In the genomic region with DNA sequence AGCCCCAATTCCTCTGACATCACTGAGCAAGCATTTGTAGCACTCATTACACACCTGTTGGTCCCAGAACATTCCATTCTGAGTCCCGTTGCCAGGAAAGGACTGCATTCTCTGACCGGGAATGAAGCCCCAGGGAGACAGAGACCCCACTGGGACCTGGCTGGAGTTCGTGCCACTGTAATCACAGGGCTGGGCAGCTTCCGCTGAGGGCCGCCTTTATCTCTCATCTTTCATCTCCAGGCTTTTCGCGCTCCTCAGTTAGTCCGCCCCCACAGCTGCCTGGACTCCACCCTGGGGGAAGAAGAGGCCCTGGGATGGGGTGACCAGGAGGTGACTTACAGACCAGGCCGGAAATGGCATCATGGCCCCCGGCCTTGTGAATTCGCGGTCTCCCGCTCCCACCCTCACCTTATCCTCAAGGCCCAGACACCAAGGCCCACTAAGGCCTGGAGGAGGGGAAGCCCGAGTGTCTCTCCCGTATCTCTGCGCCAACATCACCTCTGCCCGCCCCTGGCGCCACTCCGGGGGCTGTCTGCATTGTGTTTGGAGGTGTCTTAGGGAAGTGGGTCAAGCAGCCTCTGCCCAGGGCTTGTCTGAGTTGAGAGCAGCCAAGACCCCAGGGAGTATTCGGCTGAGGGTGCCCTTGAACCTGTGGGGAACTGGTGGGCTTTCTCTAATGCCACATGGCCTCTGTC, we compare ENCODE assay signal across 12 cellular contexts.
DNase-seq lines count a peak whose midpoint lies in the region; ATAC-seq, FAIRE-seq and TF ChIP-seq lines count a peak whose summit lies in the region.
"Had no signal": no experiment of that assay in that cellular context is flagged by ENCODE, and none has a peak within 500 bp of the region (broad histone marks: within the 10 kb centered on the region; RNA-seq: fewer than 3 reads in every experiment).

No MANE protein-coding gene starts in this region.

- H3K36me3 ChIP-seq in keratinocyte (ENCODE audit: control insufficient read depth in 2 of 2, extremely low read depth in 1 of 2, insufficient read depth in 2 of 2, low read length in 2 of 2) = no peaks in the 10 kb centered on the region
- no peaks in the 10 kb centered on the region for H3K36me3 ChIP-seq in spleen

- peak overlapping the region; percentile 36 for H3K4me2 ChIP-seq in keratinocyte (ENCODE audit: control insufficient read depth, extremely low read depth, insufficient read depth, low read depth, low read length)

- peak overlapping the region; percentile 0 for H3K9ac ChIP-seq in keratinocyte (ENCODE audit: control insufficient read depth, extremely low read depth, insufficient read depth, low read length)

- intact Hi-C loops in spleen (cut with DNase I; ENCODE audit: low total_unique reads) = no loop called here

- peak overlapping the region; percentile 20 for H2AFZ ChIP-seq in keratinocyte (ENCODE audit: control insufficient read depth, low read length)

- ATAC-seq in HG03565 (IDR thresholded peaks at IDR 0.05; ENCODE audit: unreplicated experiment) (no peak), HG03520 (IDR thresholded peaks at IDR 0.05; ENCODE audit: unreplicated experiment) (no peak)
- ATAC-seq: activated T-cell treated with anti-CD3 and anti-CD28 coated beads, Interleukin-2, amount 50 U/mL, for 4 hours had no signal

- DNase-seq in DMS 273 (lab: John Stamatoyannopoulos, UW; ENCODE audit: unreplicated experiment) (peak; percentile 27), DMS 273 treated with DMSO at 0.1 percent for 48 hours (lab: John Stamatoyannopoulos, UW) (no peak), keratinocyte (ENCODE audit: low read depth, low spot score) (no peak), spleen (peak; percentile 51)
- no peak for DNase-seq in activated naive CD4-positive, alpha-beta T cell treated with Interleukin-2 at 50 U/mL for 16 hours
- DNase-seq: activated T-cell treated with anti-CD3 and anti-CD28 coated beads, Interleukin-2, amount 50 U/mL, for 4 hours; cortex of kidney; NCI-H1105 had no signal

- H3K9me3 ChIP-seq in keratinocyte (ENCODE audit: control insufficient read depth, low read depth, low read length) (no peaks in the 10 kb centered on the region), spleen (no peaks in the 10 kb centered on the region)

- H3K4me1 ChIP-seq in keratinocyte (ENCODE audit: control insufficient read depth, extremely low read depth, insufficient read depth, low read length) (peaks cover 16% of the 10 kb centered on the region), spleen (peaks cover 0 to 7% (median 0%) of the 10 kb centered on the region in 6 donors)

- peak; percentile 98 for FAIRE-seq in keratinocyte (lab: Jason Lieb, UNC)

- dilution Hi-C loops in keratinocyte (cut with MboI; ENCODE audit: extremely low pct_ligation_motif_present, low sequenced_read_pairs) = no loop called here

- H3K27ac ChIP-seq in VCaP = peak overlapping the region; percentile 21; the same call in 1 of the 2 replicates
- peak overlapping the region; percentile 38 for H3K27ac ChIP-seq in keratinocyte (ENCODE audit: control insufficient read depth, insufficient read depth, low read length)
- no peak overlapping the region for H3K27ac ChIP-seq in spleen
- H3K27ac ChIP-seq: 22Rv1 had no signal

- no peak for TF ChIP-seq POLR2A in spleen (IDR thresholded peaks at IDR 0.05)

- no peaks in the 10 kb centered on the region for H4K20me1 ChIP-seq in keratinocyte (ENCODE audit: control insufficient read depth, extremely low read depth, insufficient read depth, low read length)

- H3K79me2 ChIP-seq in keratinocyte (ENCODE audit: control insufficient read depth, insufficient read depth, low read length) = no peaks in the 10 kb centered on the region

- WGBS in spleen, 5 donors = 86 to 96% (median 89%) methylated on average over 18 to 20 of the region's 20 CpGs

- TF ChIP-seq CTCF in VCaP (conservative IDR thresholded peaks at IDR 0.05) (no peak), keratinocyte (optimal IDR thresholded peaks at IDR 0.05 in 1 of 3, IDR thresholded peaks at IDR 0.05 in 1 of 3, conservative IDR thresholded peaks at IDR 0.05 in 1 of 3; ENCODE audit: extremely low read depth in 1 of 3, insufficient read depth in 2 of 3, low read length in 3 of 3) (no peak), spleen (IDR thresholded peaks at IDR 0.05 in 8 of 11, conservative IDR thresholded peaks at IDR 0.05 in 3 of 11) (no peak)

- no peaks in the 10 kb centered on the region for H3K9me1 ChIP-seq in keratinocyte (ENCODE audit: control insufficient read depth, extremely low read depth, insufficient read depth, low read length)

- H3K4me3 ChIP-seq in keratinocyte (ENCODE audit: control insufficient read depth in 2 of 3, extremely low read depth in 1 of 3, insufficient read depth in 2 of 3, low read depth in 1 of 3, low read length in 3 of 3) = no peak overlapping the region
- H3K4me3 ChIP-seq in spleen = no peak overlapping the region

- no peaks in the 10 kb centered on the region for H3K27me3 ChIP-seq in keratinocyte (ENCODE audit: control insufficient read depth, extremely low read depth, insufficient read depth, low read length)
- peaks cover 0 to 4% (median 0%) of the 10 kb centered on the region in 7 donors for H3K27me3 ChIP-seq in spleen (replicated peaks in 1 of 7)

Comparison
In these comparisons a context has a peak if more than half of its experiments do, and no peak if none do; other contexts are left out.
1. DNase-seq: peak in DMS 273 (single experiment) and spleen (single experiment); none in DMS 273 treated with DMSO at 0.1 percent for 48 hours (single experiment), keratinocyte (single experiment) and activated naive CD4-positive, alpha-beta T cell treated with Interleukin-2 at 50 U/mL for 16 hours (single experiment).
2. H3K27ac ChIP-seq: peak in VCaP (single experiment) and keratinocyte (single experiment); none in spleen (0 of 8).